Comparison of ENCODE assay signal across 8 cellular contexts in genomic region chr17:65557349-65558310, GRCh38. TPM values are rescaled to one million over a fixed set of nuclear protein-coding genes. Genes with fewer than 3 reads are reported as not detected.
DNase-seq lines count a peak whose midpoint lies in the region; ATAC-seq and TF ChIP-seq lines count a peak whose summit lies in the region.

No MANE protein-coding gene starts in this region.

- peaks cover 22 to 43% (median 30%) of the 10 kb centered on the region in 11 experiments for H3K27me3 ChIP-seq in BLaER1 treated with 17β-estradiol and CSF1 and Interleukin-3, amounts not matched to agents 10 nM and 100 nM
- H3K27me3 ChIP-seq in HUES64 (ENCODE audit: insufficient read depth, low read length), result no peaks in the 10 kb centered on the region
- no peaks in the 10 kb centered on the region for H3K27me3 ChIP-seq in tibial nerve

- peaks cover 0 to 40% (median 21%) of the 10 kb centered on the region in 11 experiments; a peak in 15 of 22 replicates for H4K20me1 ChIP-seq in BLaER1 treated with 17β-estradiol and CSF1 and Interleukin-3, amounts not matched to agents 10 nM and 100 nM

- TF ChIP-seq EP300 in tibial nerve (IDR thresholded peaks at IDR 0.05), result no peak

- no peak overlapping the region for H3K9ac ChIP-seq in BLaER1 treated with 17β-estradiol and CSF1 and Interleukin-3, amounts not matched to agents 10 nM and 100 nM
- no peak overlapping the region for H3K9ac ChIP-seq in HUES64 (ENCODE audit: low read depth, low read length)

- ATAC-seq in mucosa of descending colon (peak; percentile 14), HG02840 (IDR thresholded peaks at IDR 0.05; ENCODE audit: low FRiP score, unreplicated experiment) (no peak)

- WGBS in HUES64, result 43% methylated on average over 21 of the region's 21 CpGs
- 71 to 78% methylated on average over 21 of the region's 21 CpGs for WGBS in tibial nerve, 2 donors

- intact Hi-C loops in mucosa of descending colon (cut with DNase I, micrococcal nuclease), result loop anchor here (2.0 to 10.0 kb wide), 2 partner anchors 103 to 263 kb away; no protein-coding TSS in a partner anchor

- peaks cover 9 to 41% (median 31%) of the 10 kb centered on the region in 10 experiments for H3K4me1 ChIP-seq in BLaER1 treated with 17β-estradiol and CSF1 and Interleukin-3, amounts not matched to agents 10 nM and 100 nM
- H3K4me1 ChIP-seq in HUES64 (ENCODE audit: insufficient read depth, low read length) (peaks cover 33% of the 10 kb centered on the region), mucosa of descending colon (ENCODE audit: low read depth) (peaks cover 49% of the 10 kb centered on the region), tibial nerve (peaks cover 0 to 25% (median 14%) of the 10 kb centered on the region in 4 donors)

- no peak for TF ChIP-seq POLR2A in tibial nerve (IDR thresholded peaks at IDR 0.05)

- no peaks in the 10 kb centered on the region for H3K9me3 ChIP-seq in BLaER1 treated with 17β-estradiol and CSF1 and Interleukin-3, amounts not matched to agents 10 nM and 100 nM (replicated peaks in 1 of 11)
- H3K9me3 ChIP-seq in HUES64 (ENCODE audit: insufficient read depth, low read depth, low read length) (no peaks in the 10 kb centered on the region), mucosa of descending colon (no peaks in the 10 kb centered on the region), tibial nerve (no peaks in the 10 kb centered on the region)

- TF ChIP-seq CTCF in mucosa of descending colon (IDR thresholded peaks at IDR 0.05) (no peak), tibial nerve (IDR thresholded peaks at IDR 0.05) (no peak)

- no peak overlapping the region for H3K27ac ChIP-seq in BLaER1 treated with 17β-estradiol and CSF1 and Interleukin-3, amounts not matched to agents 10 nM and 100 nM
- no peak overlapping the region for H3K27ac ChIP-seq in HUES64 (ENCODE audit: low read depth, low read length)
- peak overlapping the region in 2 of 4 donors; percentile 55 to 90 for H3K27ac ChIP-seq in tibial nerve

- DNase-seq in astrocyte of the hippocampus (ENCODE audit: low read depth, low spot score) (peak; percentile 88), mucosa of descending colon (peak in 2 of 3 donors; percentile 39 to 51), NCI-H226 (no peak), SHP77 treated with DMSO at 0.1 percent for 48 hours (lab: John Stamatoyannopoulos, UW) (no peak), tibial nerve (ENCODE audit: low spot score in 2 of 2) (no peak)

- H3K36me3 ChIP-seq in BLaER1 treated with 17β-estradiol and CSF1 and Interleukin-3, amounts not matched to agents 10 nM and 100 nM, result no peaks in the 10 kb centered on the region; a peak in 1 of 22 replicates
- peaks cover 31% of the 10 kb centered on the region for H3K36me3 ChIP-seq in HUES64 (ENCODE audit: insufficient read depth, low read length)
- no peaks in the 10 kb centered on the region for H3K36me3 ChIP-seq in mucosa of descending colon (ENCODE audit: low read depth)
- H3K36me3 ChIP-seq in tibial nerve, result no peaks in the 10 kb centered on the region

- H3K4me2 ChIP-seq in BLaER1 treated with 17β-estradiol and CSF1 and Interleukin-3, amounts not matched to agents 10 nM and 100 nM, result peak overlapping the region in 7 of 11 experiments; percentile 39 to 100 (median 61); a peak in 16 of 22 replicates

- no peak overlapping the region for H3K4me3 ChIP-seq in BLaER1 treated with 17β-estradiol and CSF1 and Interleukin-3, amounts not matched to agents 10 nM and 100 nM
- peak overlapping the region; percentile 82 for H3K4me3 ChIP-seq in HUES64 (ENCODE audit: low read length)
- no peak overlapping the region for H3K4me3 ChIP-seq in mucosa of descending colon
- peak overlapping the region in 1 of 4 donors; percentile 74 for H3K4me3 ChIP-seq in tibial nerve

RNA-seq across cellular contexts. Expression of gene AXIN2, which starts 3.8 kb away (rescaled TPM):
- polyA plus RNA-seq in HUES64 (2013, experiment 1 of 2), result 30.5 TPM
- polyA plus RNA-seq in HUES64 (2013, experiment 2 of 2), result 35.8 TPM
- total RNA-seq in mucosa of descending colon (10 to 100 TPM; 27.6 to 63.3 (median 39.3) TPM), tibial nerve (10 to 100 TPM; 15.3 to 23.7 (median 20.5) TPM)

Comparison
In these comparisons a context has a peak if more than half of its experiments do, and no peak if none do; other contexts are left out.
1. DNase-seq: peak in astrocyte of the hippocampus (single experiment) and mucosa of descending colon (2 of 3); none in NCI-H226 (single experiment), SHP77 treated with DMSO at 0.1 percent for 48 hours (single experiment) and tibial nerve (0 of 2).